2 cellular contexts compared by ENCODE assay signal in genomic region chr10:17003151-17003550, GRCh38.
TF ChIP-seq lines count a peak whose summit lies in the region.

No MANE protein-coding gene starts in this region.

TF ChIP-seq in liver, 16 proteins besides CTCF, POLR2A, EP300 and RAD21 (continued from another document):
- TF ChIP-seq ZBTB33 (IDR thresholded peaks at IDR 0.05) (no peak), HNF4G (IDR thresholded peaks at IDR 0.05) (no peak), HNF4A (conservative IDR thresholded peaks at IDR 0.05) (no peak), SP1 (IDR thresholded peaks at IDR 0.05) (no peak), NR2F2 (IDR thresholded peaks at IDR 0.05) (no peak), MAX (IDR thresholded peaks at IDR 0.05) (no peak), JUND (IDR thresholded peaks at IDR 0.05) (no peak), EGR1 (IDR thresholded peaks at IDR 0.05; ENCODE audit: low read depth in 2 of 2) (no peak), YY1 (IDR thresholded peaks at IDR 0.05) (no peak), REST (IDR thresholded peaks at IDR 0.05) (no peak), ATF3 (IDR thresholded peaks at IDR 0.05) (no peak), FOXA1 (IDR thresholded peaks at IDR 0.05) (no peak)
TF ChIP-seq in liver: peak in this region for 0.

TF ChIP-seq in HepG2, 621 proteins besides CTCF, POLR2A, EP300 and RAD21:
- no peak for TF ChIP-seq GLMP (CRISPR knock-in tag; IDR thresholded peaks at IDR 0.05; ENCODE audit: borderline replicate concordance)
- no peak for TF ChIP-seq ZNF251 (CRISPR knock-in tag; IDR thresholded peaks at IDR 0.05)
- no peak for TF ChIP-seq NFE2L1 (CRISPR knock-in tag; IDR thresholded peaks at IDR 0.05; ENCODE audit: borderline replicate concordance)
- no peak for TF ChIP-seq PAXIP1 (CRISPR knock-in tag; conservative IDR thresholded peaks at IDR 0.05)
- TF ChIP-seq FOXP4 (CRISPR knock-in tag; IDR thresholded peaks at IDR 0.05): no peak
- no peak for TF ChIP-seq ZSCAN31 (CRISPR knock-in tag; IDR thresholded peaks at IDR 0.05; ENCODE audit: low read depth)
- no peak for TF ChIP-seq ZNF550 (CRISPR knock-in tag; IDR thresholded peaks at IDR 0.05; ENCODE audit: borderline replicate concordance)
- TF ChIP-seq ZNF598 (CRISPR knock-in tag; IDR thresholded peaks at IDR 0.05; ENCODE audit: borderline replicate concordance): no peak
- no peak for TF ChIP-seq ZNF326 (CRISPR knock-in tag; IDR thresholded peaks at IDR 0.05; ENCODE audit: borderline replicate concordance)
- TF ChIP-seq PREB (CRISPR knock-in tag; IDR thresholded peaks at IDR 0.05): no peak
